28 cellular contexts compared by ENCODE assay signal in genomic region chr7:137716061-137716460, GRCh38.
"Had no signal": no experiment of that assay in that cellular context is flagged by ENCODE, and none has a peak within 500 bp of the region (broad histone marks: within the 10 kb centered on the region; RNA-seq: fewer than 3 reads in every experiment).

No MANE protein-coding gene starts in this region.

- H3K27ac ChIP-seq: ascending aorta, breast epithelium, cardiac muscle cell, colonic mucosa, epithelial cell of prostate, esophagus squamous epithelium had no signal

- H3K9me3 ChIP-seq: ascending aorta, breast epithelium, colonic mucosa, esophagus squamous epithelium had no signal

- DNase-seq: activated CD4-positive, alpha-beta memory T cell treated with anti-CD3 and anti-CD28 coated beads for 36 hours; activated CD4-positive, alpha-beta T cell treated with anti-CD3 and anti-CD28 coated beads for 36 hours; activated CD4-positive, alpha-beta T cell treated with anti-CD3 and anti-CD28 coated beads, Interleukin-2, amount 10 ng/mL, durations not matched to agents 24 days and 14 days; activated CD4-positive, CD25-positive, alpha-beta regulatory T cell; activated CD4-positive, CD25-positive, alpha-beta regulatory T cell treated with anti-CD3 and anti-CD28 coated beads, Interleukin-2, amount 50 U/mL, for 72 hours; activated CD8-positive, alpha-beta memory T cell treated with anti-CD3 and anti-CD28 coated beads, Interleukin-2, amount 10 ng/mL, durations not matched to agents 7 days and 5 days; activated CD8-positive, alpha-beta memory T cell treated with anti-CD3 and anti-CD28 coated beads, Interleukin-2, amount 50 U/mL, for 4 hours; activated CD8-positive, alpha-beta T cell treated with anti-CD3 and anti-CD28 coated beads, Interleukin-2, amount 10 ng/mL, durations not matched to agents 7 days and 5 days; activated gamma-delta T cell; activated naive CD4-positive, alpha-beta T cell; activated naive CD4-positive, alpha-beta T cell treated with anti-CD3 and anti-CD28 coated beads, Interleukin-2, amount 10 ng/mL, durations not matched to agents 7 days and 5 days; activated naive CD8-positive, alpha-beta T cell treated with anti-CD3 and anti-CD28 coated beads, Interleukin-2, amount 10 ng/mL, durations not matched to agents 7 days and 5 days; activated T-cell treated with anti-CD3 and anti-CD28 coated beads, Interleukin-2, amount 50 U/mL, for 1 hour; activated T-cell treated with anti-CD3 and anti-CD28 coated beads, Interleukin-2, amount 50 U/mL, for 48 hours; central memory CD4-positive, alpha-beta T cell; cerebellar nuclear complex; colonic mucosa; effector CD8-positive, alpha-beta T cell; esophagus squamous epithelium; head of caudate nucleus; T-helper 2 cell had no signal

- H3K4me1 ChIP-seq: breast epithelium, colonic mucosa, esophagus squamous epithelium had no signal

- H3K4me3 ChIP-seq: ascending aorta, breast epithelium, cardiac muscle cell, colonic mucosa, esophagus squamous epithelium had no signal

- FAIRE-seq: endometrium, endothelial cell of umbilical vein, frontal cortex had no signal

- H3K27me3 ChIP-seq: ascending aorta, breast epithelium, cardiac muscle cell, esophagus squamous epithelium had no signal

- H3K36me3 ChIP-seq: ascending aorta, breast epithelium, cardiac muscle cell, colonic mucosa, esophagus squamous epithelium had no signal
